In genomic region chr1:39485046-39485803, GRCh38 we compare ENCODE assay signal across 35 cellular contexts. TPM values are rescaled to one million over a fixed set of nuclear protein-coding genes. Genes with fewer than 3 reads are reported as not detected.
DNase-seq lines count a peak whose midpoint lies in the region; ATAC-seq, FAIRE-seq and TF ChIP-seq lines count a peak whose summit lies in the region.
"Had no signal": no experiment of that assay in that cellular context is flagged by ENCODE, and none has a peak within 500 bp of the region (broad histone marks: within the 10 kb centered on the region; RNA-seq: fewer than 3 reads in every experiment).

No MANE protein-coding gene starts in this region.

- ATAC-seq in HepG2 (no peak), GM19395 (IDR thresholded peaks at IDR 0.05; ENCODE audit: unreplicated experiment) (no peak), HG02759 (IDR thresholded peaks at IDR 0.05; ENCODE audit: unreplicated experiment) (no peak)
- ATAC-seq: activated CD4-positive, alpha-beta T cell treated with anti-CD3 and anti-CD28 coated beads for 36 hours; foreskin keratinocyte; K562; left colon; naive thymus-derived CD4-positive, alpha-beta T cell had no signal

- no peak for TF ChIP-seq CTCF in liver (IDR thresholded peaks at IDR 0.05; ENCODE audit: low read depth, low read length, missing input control)
- no peak for TF ChIP-seq CTCF in HepG2 (CRISPR knock-in tag; IDR thresholded peaks at IDR 0.05)
- TF ChIP-seq CTCF in left ventricle myocardium inferior (IDR thresholded peaks at IDR 0.05; ENCODE audit: borderline replicate concordance) = no peak
- TF ChIP-seq CTCF in osteoblast (IDR thresholded peaks at IDR 0.05; ENCODE audit: extremely low read depth, low read depth, low read length) = no peak

- POLR2A ChIA-PET in HepG2 (lab: Yijun Ruan, JAX) = no interaction called here

- H3K4me2 ChIP-seq in HepG2 (ENCODE audit: low read depth, low read length) = no peak overlapping the region
- no peak overlapping the region for H3K4me2 ChIP-seq in osteoblast (ENCODE audit: insufficient read depth, low read length)

- H3K27me3 ChIP-seq in liver (ENCODE audit: control insufficient read depth in 4 of 4, insufficient read depth in 4 of 4, low read length in 3 of 4) (no peaks in the 10 kb centered on the region), HepG2 (ENCODE audit: control insufficient read depth in 1 of 2, insufficient read depth in 2 of 2, low read length in 2 of 2) (peaks cover 0 to 1% of the 10 kb centered on the region in 2 experiments; a peak in 1 of 5 replicates), left ventricle myocardium inferior (ENCODE audit: low read depth) (no peaks in the 10 kb centered on the region), osteoblast (ENCODE audit: insufficient read depth, low read length) (no peaks in the 10 kb centered on the region)
- H3K27me3 ChIP-seq: BE2C, dorsolateral prefrontal cortex, SJCRH30, uterus had no signal

- H2AFZ ChIP-seq in HepG2 (ENCODE audit: low read length) (no peak overlapping the region), osteoblast (ENCODE audit: low read length) (no peak overlapping the region)

- no peak for TF ChIP-seq POLR2A in HepG2 (IDR thresholded peaks at IDR 0.05; ENCODE audit: insufficient read depth in 1 of 2, low read depth in 2 of 2, low read length in 2 of 2)

- no TSS peak for BruUV-seq in HepG2 (replicated peaks; lab: Mats Ljungman, UMichigan)

- H3K4me1 ChIP-seq in liver (ENCODE audit: control insufficient read depth in 4 of 4, insufficient read depth in 4 of 4, low read length in 3 of 4) = no peaks in the 10 kb centered on the region
- H3K4me1 ChIP-seq in HepG2 (ENCODE audit: insufficient read depth, low read length) = no peaks in the 10 kb centered on the region
- H3K4me1 ChIP-seq in left ventricle myocardium inferior = peaks cover 19% of the 10 kb centered on the region
- H3K4me1 ChIP-seq in osteoblast (ENCODE audit: insufficient read depth, low read length) = no peaks in the 10 kb centered on the region
- H3K4me1 ChIP-seq: BE2C, foreskin keratinocyte, SJCRH30, uterus had no signal

- in situ Hi-C loops in HepG2 (cut with HindIII; ENCODE audit: extremely low pct_ligation_motif_present, low pct_unique_long_range_greater_than_20kb) = loop anchor here (5.0 kb wide), 1 partner anchor 52 kb away; no protein-coding TSS in a partner anchor

- no peak for FAIRE-seq in HepG2 (lab: Jason Lieb, UNC)
- FAIRE-seq: endometrium, GM19239, H54, HTR-8/SVneo, K562 had no signal

- CTCF ChIA-PET in HepG2 (lab: Yijun Ruan, JAX; ENCODE audit: low intra/inter-chr PET ratio, low total read pairs) = no interaction called here

- intact Hi-C loops in HepG2 (cut with micrococcal nuclease; ENCODE audit: unreplicated experiment) = no loop called here
- intact Hi-C loops in left ventricle myocardium inferior (cut with micrococcal nuclease) = no loop called here

- H3K4me3 ChIP-seq in liver (ENCODE audit: low read depth in 1 of 3, low read length in 3 of 3) (no peak overlapping the region), HepG2 (replicated peaks in 1 of 3; ENCODE audit: insufficient read depth in 1 of 3, low read depth in 2 of 3, low read length in 3 of 3) (no peak overlapping the region), left ventricle myocardium inferior (no peak overlapping the region), osteoblast (ENCODE audit: insufficient read depth, low read length) (no peak overlapping the region)
- H3K4me3 ChIP-seq: dorsolateral prefrontal cortex, esophagus squamous epithelium, K562, SJCRH30, thoracic aorta, uterus had no signal

- no peak for DNase-seq in HepG2 (ENCODE audit: low spot score)
- no peak for DNase-seq in left ventricle myocardium inferior
- peak; percentile 26 for DNase-seq in osteoblast (ENCODE audit: insufficient read length, low spot score, missing footprints)
- DNase-seq in kidney tubule cell (ENCODE audit: low spot score) = no peak
- no peak for DNase-seq in activated CD4-positive, alpha-beta T cell treated with anti-CD3 and anti-CD28 coated beads, Interleukin-2, amount 50 U/mL, for 4 hours
- DNase-seq: activated CD4-positive, alpha-beta T cell treated with anti-CD3 and anti-CD28 coated beads for 36 hours; activated naive CD4-positive, alpha-beta T cell treated with Interleukin-2 at 50 U/mL for 16 hours; BE2C; CD8-positive, alpha-beta memory T cell; esophagus squamous epithelium; foreskin keratinocyte; left colon; naive thymus-derived CD4-positive, alpha-beta T cell; NCI-H1048; NCI-H1694 treated with DMSO at 0.1 percent for 48 hours; SJCRH30; stimulated activated naive CD4-positive, alpha-beta T cell; SW 1271; T-helper 9 cell; uterus had no signal

- no peaks in the 10 kb centered on the region for H3K79me2 ChIP-seq in HepG2 (ENCODE audit: insufficient read depth, low read length)
- H3K79me2 ChIP-seq in osteoblast (ENCODE audit: insufficient read depth, low read length) = no peaks in the 10 kb centered on the region

- H4K20me1 ChIP-seq in HepG2 (ENCODE audit: insufficient read depth, low read length) (no peaks in the 10 kb centered on the region), osteoblast (ENCODE audit: insufficient read depth, low read length) (peaks cover 9% of the 10 kb centered on the region)

- H3K9ac ChIP-seq in liver (ENCODE audit: low read depth in 1 of 2, low read length in 2 of 2) (no peak overlapping the region), HepG2 (ENCODE audit: insufficient read depth, low read depth, low read length) (no peak overlapping the region)

- H3K27ac ChIP-seq in liver (ENCODE audit: low read depth in 1 of 2, low read length in 2 of 2) (no peak overlapping the region), HepG2 (ENCODE audit: extremely low read length, insufficient read depth, low read length) (no peak overlapping the region), left ventricle myocardium inferior (replicated peaks) (peak overlapping the region; percentile 42), osteoblast (ENCODE audit: low read depth, low read length) (no peak overlapping the region)
- H3K27ac ChIP-seq: foreskin keratinocyte, neutrophil, SJCRH30, uterus, VCaP had no signal

- 78% methylated on average over 14 of the region's 14 CpGs for WGBS in liver
- 97% methylated on average over 14 of the region's 14 CpGs for WGBS in HepG2 (ENCODE audit: low lambda C conversion rate)

- H3K36me3 ChIP-seq in liver (ENCODE audit: control insufficient read depth in 4 of 4, insufficient read depth in 3 of 4, low read depth in 1 of 4, low read length in 3 of 4) (peaks cover 11 to 54% (median 51%) of the 10 kb centered on the region in 4 donors), HepG2 (replicated peaks in 1 of 2; ENCODE audit: control insufficient read depth in 1 of 2, insufficient read depth in 2 of 2, low read length in 2 of 2) (peaks cover 23 to 42% of the 10 kb centered on the region in 2 experiments), left ventricle myocardium inferior (peaks cover 76% of the 10 kb centered on the region), osteoblast (ENCODE audit: insufficient read depth, low read length) (peaks cover 65% of the 10 kb centered on the region)
- H3K36me3 ChIP-seq: BE2C, uterus had no signal

- no peaks in the 10 kb centered on the region for H3K9me3 ChIP-seq in liver (ENCODE audit: control insufficient read depth in 4 of 4, low read length in 3 of 4)
- H3K9me3 ChIP-seq in HepG2 (ENCODE audit: low read length) = no peaks in the 10 kb centered on the region
- no peaks in the 10 kb centered on the region for H3K9me3 ChIP-seq in left ventricle myocardium inferior (replicated peaks)
- H3K9me3 ChIP-seq in osteoblast (ENCODE audit: low read depth, low read length) = no peaks in the 10 kb centered on the region
- H3K9me3 ChIP-seq: BE2C, esophagus squamous epithelium, neutrophil, SJCRH30, thoracic aorta, uterus had no signal

- no peak for TF ChIP-seq RAD21 in liver (IDR thresholded peaks at IDR 0.05)
- no peak for TF ChIP-seq RAD21 in HepG2 (CRISPR knock-in tag; IDR thresholded peaks at IDR 0.05)

- TF ChIP-seq EP300 in HepG2 (IDR thresholded peaks at IDR 0.05; ENCODE audit: low read depth in 2 of 2, low read length in 2 of 2) (no peak), HepG2 (CRISPR knock-in tag; IDR thresholded peaks at IDR 0.05; ENCODE audit: borderline replicate concordance) (no peak)

TF ChIP-seq in liver, 16 proteins besides CTCF, POLR2A, EP300 and RAD21 (continues in another document):
- TF ChIP-seq MAX (IDR thresholded peaks at IDR 0.05) (no peak), NR2F2 (IDR thresholded peaks at IDR 0.05) (peak; percentile 33)

TF ChIP-seq in HepG2, 621 proteins besides CTCF, POLR2A, EP300 and RAD21 (continues in another document):
- TF ChIP-seq DDIT3 (CRISPR knock-in tag; IDR thresholded peaks at IDR 0.05) = no peak
- TF ChIP-seq HNRNPLL (IDR thresholded peaks at IDR 0.05; ENCODE audit: low read depth, low read length, poor library complexity, severe bottlenecking) = no peak
- TF ChIP-seq ZNF253 (CRISPR knock-in tag; IDR thresholded peaks at IDR 0.05; ENCODE audit: borderline replicate concordance) = no peak

RNA-seq across cellular contexts. Expression of gene BMP8A, which starts 6.2 kb away (rescaled TPM):
- not detected for total RNA-seq in liver
- not detected for polyA plus RNA-seq in liver
- total RNA-seq in HepG2 (2016; rRNA removed; fragmentation: Illumina TruSeq; extraction: Trizol) = not detected in 2 replicates
- total RNA-seq in HepG2 (2016; cell fraction: cytosol; rRNA removed; fragmentation: Illumina TruSeq; extraction: Trizol; ENCODE audit: low read depth) = not detected in 2 replicates
- total RNA-seq in HepG2 (2016; cell fraction: insoluble cytoplasmic fraction; rRNA removed; fragmentation: Illumina TruSeq; extraction: Trizol) = not detected in 2 replicates
- not detected in 2 replicates for total RNA-seq in HepG2 (2016; cell fraction: membrane; rRNA removed; fragmentation: Illumina TruSeq; extraction: Trizol)
- not detected in 2 replicates for total RNA-seq in HepG2 (2016; cell fraction: nucleus; rRNA removed; fragmentation: Illumina TruSeq; extraction: Trizol)
- polyA plus RNA-seq in HepG2 (2011; rRNA removed) = 0.05 TPM in 1 of 2 replicates, not detected in the other
- polyA plus RNA-seq in HepG2 (2011; cell fraction: cytosol; rRNA removed) = not detected in 2 replicates
- 0.13 TPM in 1 of 2 replicates, not detected in the other for polyA plus RNA-seq in HepG2 (2011; cell fraction: nucleus; rRNA removed)
- 0.08 TPM in 1 of 2 replicates, not detected in the other for polyA plus RNA-seq in HepG2 (2012)
- polyA plus RNA-seq in HepG2 (2016; cell fraction: cytosol; fragmentation: Illumina TruSeq; extraction: Trizol; ENCODE audit: low read depth) = 0.07 TPM in 1 of 2 replicates, not detected in the other
- polyA plus RNA-seq in HepG2 (2016; cell fraction: insoluble cytoplasmic fraction; fragmentation: Illumina TruSeq; extraction: Trizol; ENCODE audit: low read depth) = not detected in 2 replicates
- not detected in 2 replicates for polyA plus RNA-seq in HepG2 (2016; cell fraction: membrane; fragmentation: Illumina TruSeq; extraction: Trizol; ENCODE audit: low read depth)
- polyA plus RNA-seq in HepG2 (2016; cell fraction: nucleus; fragmentation: Illumina TruSeq; extraction: Trizol; ENCODE audit: insufficient read depth, low read depth) = not detected in 2 replicates
- polyA minus RNA-seq in HepG2 (2011; rRNA and poly(A)+ RNA removed; ENCODE audit: low replicate concordance) = 0.09 TPM in 1 of 2 replicates, not detected in the other
- polyA minus RNA-seq in HepG2 (2011; cell fraction: cytosol; rRNA and poly(A)+ RNA removed) = not detected in 2 replicates
- polyA minus RNA-seq in HepG2 (2011; cell fraction: nucleus; rRNA and poly(A)+ RNA removed) = not detected in 2 replicates
- 0.16 TPM for total RNA-seq in left ventricle myocardium inferior
- total RNA-seq in osteoblast = 0.72 and 2.4 TPM in 2 replicates
- total RNA-seq: A673, foreskin keratinocyte, mesothelial cell of epicardium, NCI-H460, thoracic aorta had no signal
- polyA plus RNA-seq: CD8-positive, alpha-beta memory T cell; foreskin keratinocyte had no signal
